9 cellular contexts compared by ENCODE assay signal in the genomic region with DNA sequence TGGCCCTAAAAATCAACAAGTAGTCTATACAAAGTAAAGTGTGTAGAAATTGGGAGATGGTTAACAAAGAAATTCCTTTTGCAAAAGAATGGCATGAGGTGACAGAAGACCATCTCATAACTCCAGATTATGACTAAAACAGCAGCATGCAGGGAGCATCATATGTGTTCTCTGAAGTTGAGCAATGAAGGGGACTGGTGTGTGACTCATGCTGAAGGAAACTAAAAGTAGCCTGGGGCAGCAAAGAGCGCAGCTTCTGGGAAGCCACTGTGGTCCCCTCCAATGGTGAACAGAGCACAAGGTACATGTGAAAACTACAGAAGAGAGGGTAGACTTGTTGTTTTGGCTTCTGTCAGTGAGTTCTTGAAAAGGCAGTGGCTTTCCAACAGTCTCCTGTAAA.
DNase-seq lines count a peak whose midpoint lies in the region; ATAC-seq and TF ChIP-seq lines count a peak whose summit lies in the region.
"Had no signal": no experiment of that assay in that cellular context is flagged by ENCODE, and none has a peak within 500 bp of the region (broad histone marks: within the 10 kb centered on the region; RNA-seq: fewer than 3 reads in every experiment).

No MANE protein-coding gene starts in this region.

- TF ChIP-seq CTCF in cardiac fibroblast (IDR thresholded peaks at IDR 0.05; ENCODE audit: low read depth, low read length) = no peak

- H3K4me3 ChIP-seq in cardiac fibroblast (replicated peaks in 1 of 2; ENCODE audit: low read depth in 2 of 2, low read length in 2 of 2) = no peak overlapping the region

- DNase-seq in activated CD4-positive, CD25-positive, alpha-beta regulatory T cell (lab: John Stamatoyannopoulos, UW) = no peak
- peak; percentile 93 for DNase-seq in M059J (ENCODE audit: low read depth)
- peak; percentile 63 to 69 for DNase-seq in cardiac fibroblast (ENCODE audit: low read depth in 2 of 2)
- DNase-seq in stimulated activated CD8-positive, alpha-beta memory T cell treated with anti-CD3 and anti-CD28 coated beads, Interleukin-4, amount 100 ng/mL, for 48 hours = peak; percentile 24
- DNase-seq in NCI-H2029 treated with DMSO at 0.1 percent for 48 hours (lab: John Stamatoyannopoulos, UW) = no peak
- DNase-seq: NCI-H1930 had no signal

- peak; percentile 58 to 71 for ATAC-seq in activated CD4-positive, CD25-positive, alpha-beta regulatory T cell treated with anti-CD3 and anti-CD28 coated beads, Interleukin-2, amount 50 U/mL, for 24 hours
- no peak for ATAC-seq in HG03342 (IDR thresholded peaks at IDR 0.05; ENCODE audit: unreplicated experiment)
- ATAC-seq in HG02759 (IDR thresholded peaks at IDR 0.05; ENCODE audit: unreplicated experiment) = no peak

Comparison
In these comparisons a context has a peak if more than half of its experiments do, and no peak if none do; other contexts are left out.
1. ATAC-seq: peak in activated CD4-positive, CD25-positive, alpha-beta regulatory T cell treated with anti-CD3 and anti-CD28 coated beads, Interleukin-2, amount 50 U/mL, for 24 hours (2 of 2); none in HG03342 (single experiment) and HG02759 (single experiment).
2. DNase-seq: peak in M059J (single experiment), cardiac fibroblast (2 of 2) and stimulated activated CD8-positive, alpha-beta memory T cell treated with anti-CD3 and anti-CD28 coated beads, Interleukin-4, amount 100 ng/mL, for 48 hours (single experiment); none in activated CD4-positive, CD25-positive, alpha-beta regulatory T cell (0 of 4) and NCI-H2029 treated with DMSO at 0.1 percent for 48 hours (single experiment).